11 cellular contexts compared by ENCODE assay signal in the genomic region with DNA sequence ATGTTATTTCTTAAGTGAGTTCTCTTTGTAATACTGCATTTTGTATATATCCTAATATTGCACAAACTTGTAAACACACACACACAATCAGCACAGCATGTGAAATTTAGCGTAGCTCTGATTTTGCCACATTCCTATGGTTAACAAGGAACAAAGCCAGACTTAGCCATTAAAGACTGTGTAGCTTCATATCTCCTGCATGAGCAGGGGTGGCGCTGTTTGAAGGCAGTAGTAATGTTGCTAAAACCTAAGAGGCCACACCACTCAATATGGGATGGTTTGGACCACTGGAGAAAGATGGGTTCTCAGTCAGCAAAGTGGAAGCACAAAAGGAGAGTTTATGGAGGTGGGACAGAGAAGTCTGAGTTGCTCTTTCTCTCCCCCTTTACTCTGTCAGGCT.
DNase-seq lines count a peak whose midpoint lies in the region; ATAC-seq and TF ChIP-seq lines count a peak whose summit lies in the region.
"Had no signal": no experiment of that assay in that cellular context is flagged by ENCODE, and none has a peak within 500 bp of the region (broad histone marks: within the 10 kb centered on the region; RNA-seq: fewer than 3 reads in every experiment).

No MANE protein-coding gene starts in this region.

- no peak overlapping the region for H3K4me3 ChIP-seq in heart left ventricle
- H3K4me3 ChIP-seq: MG63 had no signal

- H3K9me3 Mint-ChIP-seq in glutamatergic neuron (ENCODE audit: unreplicated experiment): no peaks in the 10 kb centered on the region

- H3K27ac ChIP-seq in heart left ventricle: no peak overlapping the region

- H3K4me1 Mint-ChIP-seq in glutamatergic neuron (ENCODE audit: low read depth, unreplicated experiment): no peaks in the 10 kb centered on the region

- no peak overlapping the region for H3K4me3 Mint-ChIP-seq in glutamatergic neuron (ENCODE audit: unreplicated experiment)

- peaks cover 1% of the 10 kb centered on the region for H3K27me3 Mint-ChIP-seq in glutamatergic neuron (ENCODE audit: unreplicated experiment)

- TF ChIP-seq CTCF in glutamatergic neuron (IDR thresholded peaks at IDR 0.05; ENCODE audit: partially characterized antibody, unreplicated experiment) (peak; percentile 32), heart left ventricle (IDR thresholded peaks at IDR 0.05) (peak in 1 of 12 donors; percentile 10)

- H3K36me3 Mint-ChIP-seq in glutamatergic neuron (ENCODE audit: unreplicated experiment): no peaks in the 10 kb centered on the region

- TF ChIP-seq POLR2A in heart left ventricle (IDR thresholded peaks at IDR 0.05): no peak

- DNase-seq in COR-L47 (lab: John Stamatoyannopoulos, UW): peak; percentile 35
- DNase-seq in H4 (ENCODE audit: low spot score): peak; percentile 72
- DNase-seq in OCI-M1 (lab: John Stamatoyannopoulos, UW): peak; percentile 24
- DNase-seq in glutamatergic neuron: peak; percentile 21
- no peak for DNase-seq in heart left ventricle
- DNase-seq in stimulated activated CD4-positive, alpha-beta T cell treated with anti-CD3 and anti-CD28 coated beads, Interleukin-2, amount 100 ng/mL, for 48 hours: no peak
- no peak for DNase-seq in mucosa of gallbladder (ENCODE audit: low spot score)
- DNase-seq: activated T-cell treated with anti-CD3 and anti-CD28 coated beads for 4 hours, hypothalamus, MG63 had no signal

- no peaks in the 10 kb centered on the region for H3K36me3 ChIP-seq in heart left ventricle
- H3K36me3 ChIP-seq: MG63 had no signal

- H3K27me3 ChIP-seq in heart left ventricle: no peaks in the 10 kb centered on the region
- H3K27me3 ChIP-seq: MG63 had no signal

- 78 to 80% (median 79%) methylated on average over 2 of the region's 2 CpGs for WGBS in heart left ventricle, 4 donors

- H3K4me1 ChIP-seq in heart left ventricle: no peaks in the 10 kb centered on the region

- H3K9me3 ChIP-seq in heart left ventricle: no peaks in the 10 kb centered on the region
- H3K9me3 ChIP-seq: MG63 had no signal

- ATAC-seq in HG02763 (IDR thresholded peaks at IDR 0.05; ENCODE audit: unreplicated experiment) (no peak), heart left ventricle (no peak)

- H3K27ac Mint-ChIP-seq in glutamatergic neuron (ENCODE audit: unreplicated experiment): no peak overlapping the region

- intact Hi-C loops in heart left ventricle (cut with DNase I): no loop called here

Comparison
In these comparisons a context has a peak if more than half of its experiments do, and no peak if none do; other contexts are left out.
1. DNase-seq: peak in COR-L47 (single experiment), H4 (single experiment), OCI-M1 (single experiment) and glutamatergic neuron (single experiment); none in heart left ventricle (0 of 5), stimulated activated CD4-positive, alpha-beta T cell treated with anti-CD3 and anti-CD28 coated beads, Interleukin-2, amount 100 ng/mL, for 48 hours (0 of 2) and mucosa of gallbladder (single experiment).